ENCODE assay signal across 13 cellular contexts in genomic region chr7:114989531-114989930, GRCh38.
"Had no signal": no experiment of that assay in that cellular context is flagged by ENCODE, and none has a peak within 500 bp of the region (broad histone marks: within the 10 kb centered on the region; RNA-seq: fewer than 3 reads in every experiment).

No MANE protein-coding gene starts in this region.

- H3K4me3 Mint-ChIP-seq: activated naive CD4-positive, alpha-beta T cell treated with anti-CD3 and anti-CD28 coated beads, Interleukin-2, amount 50 U/mL, for 24 hours; activated T-cell treated with anti-CD3 and anti-CD28 coated beads, Interleukin-2, amount 50 U/mL, for 72 hours; nephron; stimulated activated naive CD8-positive, alpha-beta T cell treated with anti-CD3 and anti-CD28 coated beads, Interleukin-15, amount 100 ng/mL, for 72 hours; T-helper 1 cell treated with Interleukin-12 subunit alpha and Interleukin-12 subunit beta and Interleukin-4 antibody, amounts not matched to agents 30 μg/mL and 1 μg/mL, for 36 hours; type B pancreatic cell had no signal

- H3K9me3 ChIP-seq: lower lobe of right lung had no signal

- H3K27me3 Mint-ChIP-seq: activated naive CD4-positive, alpha-beta T cell treated with anti-CD3 and anti-CD28 coated beads, Interleukin-2, amount 50 U/mL, for 24 hours; stimulated activated naive CD8-positive, alpha-beta T cell treated with anti-CD3 and anti-CD28 coated beads, Interleukin-15, amount 100 ng/mL, for 72 hours; type B pancreatic cell had no signal

- H3K36me3 ChIP-seq: cardiac muscle cell, lower lobe of right lung had no signal

- H3K9me3 Mint-ChIP-seq: activated naive CD4-positive, alpha-beta T cell treated with anti-CD3 and anti-CD28 coated beads, Interleukin-2, amount 50 U/mL, for 24 hours; T-helper 1 cell treated with Interleukin-12 subunit alpha and Interleukin-12 subunit beta and Interleukin-4 antibody, amounts not matched to agents 30 μg/mL and 1 μg/mL, for 36 hours; type B pancreatic cell had no signal

- DNase-seq: activated CD4-positive, CD25-positive, alpha-beta regulatory T cell treated with anti-CD3 and anti-CD28 coated beads, Interleukin-2, amount 50 U/mL, for 72 hours; activated CD8-positive, alpha-beta memory T cell treated with anti-CD3 and anti-CD28 coated beads for 24 hours; activated effector memory CD4-positive, alpha-beta T cell treated with anti-CD3 and anti-CD28 coated beads, Interleukin-2, amount 50 U/mL, for 16 hours; activated T-cell treated with anti-CD3 and anti-CD28 coated beads, Interleukin-2, amount 50 U/mL, for 72 hours; lower lobe of right lung; retina; stimulated activated naive CD8-positive, alpha-beta T cell treated with anti-CD3 and anti-CD28 coated beads, Interleukin-15, amount 100 ng/mL, for 72 hours had no signal

- H3K27ac ChIP-seq: cardiac muscle cell, VCaP had no signal

- ATAC-seq: activated T-cell treated with anti-CD3 and anti-CD28 coated beads, Interleukin-2, amount 50 U/mL, for 72 hours; stimulated activated naive CD8-positive, alpha-beta T cell treated with anti-CD3 and anti-CD28 coated beads, Interleukin-15, amount 100 ng/mL, for 72 hours had no signal

- H3K4me1 Mint-ChIP-seq: nephron had no signal

- H3K27ac Mint-ChIP-seq: activated naive CD4-positive, alpha-beta T cell treated with anti-CD3 and anti-CD28 coated beads, Interleukin-2, amount 50 U/mL, for 24 hours; activated T-cell treated with anti-CD3 and anti-CD28 coated beads, Interleukin-2, amount 50 U/mL, for 72 hours; nephron; stimulated activated naive CD8-positive, alpha-beta T cell treated with anti-CD3 and anti-CD28 coated beads, Interleukin-15, amount 100 ng/mL, for 72 hours; T-helper 1 cell treated with Interleukin-12 subunit alpha and Interleukin-12 subunit beta and Interleukin-4 antibody, amounts not matched to agents 30 μg/mL and 1 μg/mL, for 36 hours; type B pancreatic cell had no signal

- H3K4me3 ChIP-seq: cardiac muscle cell, lower lobe of right lung had no signal

- H3K27me3 ChIP-seq: cardiac muscle cell had no signal
